15 cellular contexts compared by ENCODE assay signal in the genomic region with DNA sequence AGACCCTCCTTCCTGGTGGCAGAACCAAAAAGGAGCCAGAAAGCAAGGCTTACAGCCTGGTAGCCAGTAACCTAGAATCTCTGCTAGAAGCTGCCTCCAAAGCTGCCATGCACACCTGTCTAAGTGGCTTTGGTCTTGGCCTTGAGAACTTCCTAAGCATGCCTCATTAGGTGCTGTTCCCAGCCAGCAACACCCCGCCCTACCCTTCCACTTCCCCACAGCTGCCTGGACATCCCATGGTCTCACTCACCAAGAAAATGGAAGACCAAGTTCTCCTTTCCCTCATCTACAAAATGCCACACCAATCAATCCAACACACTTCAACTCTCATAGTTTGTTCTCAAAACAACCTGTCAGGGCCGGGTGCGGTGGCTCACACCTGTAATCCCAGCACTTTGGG. TPM values are rescaled to one million over a fixed set of nuclear protein-coding genes. Genes with fewer than 3 reads are reported as not detected.
DNase-seq lines count a peak whose midpoint lies in the region; ATAC-seq and TF ChIP-seq lines count a peak whose summit lies in the region.
"Had no signal": no experiment of that assay in that cellular context is flagged by ENCODE, and none has a peak within 500 bp of the region (broad histone marks: within the 10 kb centered on the region; RNA-seq: fewer than 3 reads in every experiment).

No MANE protein-coding gene starts in this region.

- H3K36me3 ChIP-seq in CD4-positive, CD25-positive, alpha-beta regulatory T cell (ENCODE audit: control insufficient read depth, insufficient read depth, low read length) = peaks cover 4% of the 10 kb centered on the region
- H3K36me3 ChIP-seq in PC-9 (ENCODE audit: low read depth) (peaks cover 4% of the 10 kb centered on the region; the same call in 1 of the 2 replicates), psoas muscle (ENCODE audit: insufficient read depth in 1 of 2, low read depth in 1 of 2) (no peaks in the 10 kb centered on the region), sigmoid colon (no peaks in the 10 kb centered on the region)

- H3K27me3 Mint-ChIP-seq in CD4-positive, CD25-positive, alpha-beta regulatory T cell = peaks cover 5% of the 10 kb centered on the region
- no peaks in the 10 kb centered on the region for H3K27me3 Mint-ChIP-seq in glutamatergic neuron (ENCODE audit: unreplicated experiment)
- H3K27me3 Mint-ChIP-seq: activated B cell treated with CpG ODN at 0.5 μM for 24 hours; activated CD4-positive, alpha-beta memory T cell treated with anti-CD3 and anti-CD28 coated beads for 36 hours had no signal

- H2AFZ ChIP-seq in PC-9 = no peak overlapping the region

- peaks cover 91% of the 10 kb centered on the region for H3K79me2 ChIP-seq in PC-9 (ENCODE audit: low read depth)

- WGBS in psoas muscle, 3 donors = 74 to 85% (median 74%) methylated on average over 3 of the region's 3 CpGs
- WGBS in sigmoid colon, 2 donors = 85 to 92% methylated on average over 3 of the region's 3 CpGs

- no peaks in the 10 kb centered on the region for H3K9me2 ChIP-seq in PC-9 (ENCODE audit: insufficient read depth)

- no peaks in the 10 kb centered on the region for H3K9me3 ChIP-seq in CD4-positive, CD25-positive, alpha-beta regulatory T cell (ENCODE audit: control insufficient read depth in 2 of 2, low read length in 2 of 2)
- no peaks in the 10 kb centered on the region for H3K9me3 ChIP-seq in PC-9 (ENCODE audit: insufficient read depth, low read depth)
- H3K9me3 ChIP-seq in psoas muscle = no peaks in the 10 kb centered on the region
- no peaks in the 10 kb centered on the region for H3K9me3 ChIP-seq in sigmoid colon

- TF ChIP-seq CTCF in PC-9 (conservative IDR thresholded peaks at IDR 0.05) = no peak
- TF ChIP-seq CTCF in glutamatergic neuron (IDR thresholded peaks at IDR 0.05; ENCODE audit: partially characterized antibody, unreplicated experiment) = no peak
- TF ChIP-seq CTCF in psoas muscle (IDR thresholded peaks at IDR 0.05) = no peak
- no peak for TF ChIP-seq CTCF in sigmoid colon (IDR thresholded peaks at IDR 0.05)

- H3K4me1 ChIP-seq in CD4-positive, CD25-positive, alpha-beta regulatory T cell (ENCODE audit: control insufficient read depth, insufficient read depth, low read length, poor library complexity, severe bottlenecking) = peaks cover 38% of the 10 kb centered on the region
- H3K4me1 ChIP-seq in PC-9 (replicated peaks; ENCODE audit: insufficient read depth) (peaks cover 70% of the 10 kb centered on the region), psoas muscle (peaks cover 64% of the 10 kb centered on the region), sigmoid colon (peaks cover 0 to 78% (median 68%) of the 10 kb centered on the region in 4 donors)

- H3K27ac ChIP-seq in CD4-positive, CD25-positive, alpha-beta regulatory T cell (ENCODE audit: insufficient read depth, low read length, poor library complexity, severe bottlenecking) = no peak overlapping the region
- peak overlapping the region; percentile 52 for H3K27ac ChIP-seq in PC-9
- peak overlapping the region; percentile 97 for H3K27ac ChIP-seq in psoas muscle
- H3K27ac ChIP-seq in sigmoid colon = peak overlapping the region in 1 of 4 donors; percentile 99

- peaks cover 9% of the 10 kb centered on the region; the same call in 1 of the 2 replicates for H3F3A ChIP-seq in PC-9 (ENCODE audit: insufficient read depth, low read depth)

- peak overlapping the region in 1 of 4 donors; percentile 64 for H3K4me3 Mint-ChIP-seq in CD4-positive, CD25-positive, alpha-beta regulatory T cell
- no peak overlapping the region for H3K4me3 Mint-ChIP-seq in glutamatergic neuron (ENCODE audit: unreplicated experiment)
- H3K4me3 Mint-ChIP-seq: activated B cell treated with CpG ODN at 0.5 μM for 24 hours; activated CD4-positive, alpha-beta memory T cell treated with anti-CD3 and anti-CD28 coated beads for 36 hours had no signal

- CTCF ChIA-PET in PC-9 (lab: Charles Lee) = no interaction called here

- intact Hi-C loops in PC-9 (cut with micrococcal nuclease; ENCODE audit: unreplicated experiment) = no loop called here
- intact Hi-C loops in psoas muscle (cut with DNase I) = no loop called here
- intact Hi-C loops in sigmoid colon (cut with DNase I) = no loop called here

- POLR2A ChIA-PET in PC-9 (lab: Charles Lee; ENCODE audit: unreplicated experiment) = no interaction called here

- H3K36me3 Mint-ChIP-seq in CD4-positive, CD25-positive, alpha-beta regulatory T cell = no peaks in the 10 kb centered on the region
- no peaks in the 10 kb centered on the region for H3K36me3 Mint-ChIP-seq in glutamatergic neuron (ENCODE audit: unreplicated experiment)
- H3K36me3 Mint-ChIP-seq: activated CD4-positive, alpha-beta memory T cell treated with anti-CD3 and anti-CD28 coated beads for 36 hours had no signal

- no peak overlapping the region for H3K4me3 ChIP-seq in CD4-positive, CD25-positive, alpha-beta regulatory T cell (ENCODE audit: low read depth, low read length)
- H3K4me3 ChIP-seq in PC-9 (no peak overlapping the region), psoas muscle (peak overlapping the region; percentile 82), sigmoid colon (no peak overlapping the region)

- peak overlapping the region; percentile 1 for H3K4me2 ChIP-seq in PC-9

- H4K20me1 ChIP-seq in PC-9 (ENCODE audit: insufficient read depth) = peaks cover 63% of the 10 kb centered on the region

- no peak for TF ChIP-seq EP300 in sigmoid colon (IDR thresholded peaks at IDR 0.05)

- peak overlapping the region in 2 of 3 donors; percentile 1 to 95 for H3K27ac Mint-ChIP-seq in CD4-positive, CD25-positive, alpha-beta regulatory T cell
- peak overlapping the region; percentile 9 for H3K27ac Mint-ChIP-seq in glutamatergic neuron (ENCODE audit: unreplicated experiment)
- H3K27ac Mint-ChIP-seq: activated B cell treated with CpG ODN at 0.5 μM for 24 hours; activated CD4-positive, alpha-beta memory T cell treated with anti-CD3 and anti-CD28 coated beads for 36 hours had no signal

- H3K27me3 ChIP-seq in CD4-positive, CD25-positive, alpha-beta regulatory T cell (ENCODE audit: control insufficient read depth, insufficient read depth, low read length) = no peaks in the 10 kb centered on the region
- H3K27me3 ChIP-seq in PC-9 (ENCODE audit: insufficient read depth, low read depth) (no peaks in the 10 kb centered on the region), psoas muscle (ENCODE audit: insufficient read depth in 3 of 3, low read length in 2 of 3) (no peaks in the 10 kb centered on the region), sigmoid colon (no peaks in the 10 kb centered on the region)

- ATAC-seq in CD4-positive, CD25-positive, alpha-beta regulatory T cell (ENCODE audit: low read depth in 2 of 2) = no peak
- ATAC-seq in psoas muscle (no peak), HG03039 (IDR thresholded peaks at IDR 0.05; ENCODE audit: unreplicated experiment) (no peak)

- TF ChIP-seq POLR2A in sigmoid colon (IDR thresholded peaks at IDR 0.05) = no peak

- BruUV-seq in PC-9 (replicated peaks; lab: Mats Ljungman, UMichigan) = no TSS peak

- peaks cover 20 to 86% (median 62%) of the 10 kb centered on the region in 4 donors for H3K4me1 Mint-ChIP-seq in CD4-positive, CD25-positive, alpha-beta regulatory T cell
- H3K4me1 Mint-ChIP-seq in glutamatergic neuron (ENCODE audit: low read depth, unreplicated experiment) = peaks cover 41% of the 10 kb centered on the region

- H3K9me3 Mint-ChIP-seq in CD4-positive, CD25-positive, alpha-beta regulatory T cell = peaks cover 0 to 1% (median 0%) of the 10 kb centered on the region in 7 donors
- H3K9me3 Mint-ChIP-seq in glutamatergic neuron (ENCODE audit: unreplicated experiment) = no peaks in the 10 kb centered on the region
- H3K9me3 Mint-ChIP-seq: activated B cell treated with CpG ODN at 0.5 μM for 24 hours; activated CD4-positive, alpha-beta memory T cell treated with anti-CD3 and anti-CD28 coated beads for 36 hours had no signal

- no peak for DNase-seq in CD4-positive, CD25-positive, alpha-beta regulatory T cell
- peak in 1 of 2 experiments; percentile 28 for DNase-seq in PC-9
- no peak for DNase-seq in glutamatergic neuron
- DNase-seq in psoas muscle = no peak
- DNase-seq in mucosa of gallbladder (ENCODE audit: low spot score) = no peak
- DNase-seq in sigmoid colon = no peak
- DNase-seq in SIG-M5 (lab: John Stamatoyannopoulos, UW) = no peak
- DNase-seq: activated B cell treated with CpG ODN at 0.5 μM for 24 hours; activated CD4-positive, alpha-beta memory T cell treated with anti-CD3 and anti-CD28 coated beads for 36 hours; Kasumi-1; kidney; mesendoderm; NCI-H1105; stimulated activated CD4-positive, alpha-beta T cell treated with anti-CD3 and anti-CD28 coated beads, Interleukin-15, amount 100 ng/mL, for 24 hours had no signal

RNA-seq across cellular contexts. Expression of a gene that starts 4.2 kb away (rescaled TPM):
- total RNA-seq in CD4-positive, CD25-positive, alpha-beta regulatory T cell = 186 TPM
- polyA plus RNA-seq in CD4-positive, CD25-positive, alpha-beta regulatory T cell = 100 to 1,000 TPM; 523 to 560 (median 532) TPM
- total RNA-seq in PC-9 (2021) = 683 and 1,027 TPM in 2 replicates
- 737 TPM for total RNA-seq in glutamatergic neuron (ENCODE audit: unreplicated experiment)
- 1,000 to 10,000 TPM in 3 of 4 donors, 100 to 1,000 TPM in 1; 885 to 1,725 (median 1,143) TPM for total RNA-seq in psoas muscle
- 1,000 to 10,000 TPM in 1 of 3 donors, 100 to 1,000 TPM in 2; 634 to 1,049 (median 695) TPM for polyA plus RNA-seq in psoas muscle
- total RNA-seq in mucosa of gallbladder = 1,332 TPM
- total RNA-seq in sigmoid colon = 100 to 1,000 TPM; 624 to 671 (median 644) TPM
- polyA plus RNA-seq in sigmoid colon = 100 to 1,000 TPM; 200 to 960 (median 503) TPM
